ENCODE assay signal across 8 cellular contexts in the genomic region with DNA sequence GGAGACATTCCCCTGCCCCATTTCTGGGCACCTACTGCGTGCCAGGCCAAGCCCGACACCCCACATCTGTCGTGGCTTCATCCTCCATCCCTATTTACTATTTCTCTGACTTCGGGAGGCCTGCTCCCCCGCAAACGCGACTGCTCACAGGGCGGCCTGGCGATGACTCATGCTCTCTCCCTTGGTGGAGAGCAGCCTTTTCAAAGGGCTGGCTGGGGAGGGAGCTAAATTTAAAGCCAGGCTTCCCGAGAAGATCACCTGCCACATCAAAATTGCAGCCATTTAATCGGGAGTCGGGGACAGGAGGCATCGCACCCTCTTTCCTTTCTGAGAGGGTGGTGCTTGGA. TPM values are rescaled to one million over a fixed set of nuclear protein-coding genes. Genes with fewer than 3 reads are reported as not detected.
A peak's percentile ranks its signal among the peaks of the same experiment; 100 is the strongest.
DNase-seq lines count a peak whose midpoint lies in the region; ATAC-seq, FAIRE-seq and TF ChIP-seq lines count a peak whose summit lies in the region.

No MANE protein-coding gene starts in this region.

- H3K9me3 Mint-ChIP-seq in activated naive CD4-positive, alpha-beta T cell treated with anti-CD3 and anti-CD28 coated beads, Interleukin-2, amount 10 ng/mL, durations not matched to agents 7 days and 5 days = no peaks in the 10 kb centered on the region

- TF ChIP-seq CTCF in AG10803 (conservative IDR thresholded peaks at IDR 0.05; ENCODE audit: low read length) (no peak), WERI-Rb-1 (IDR thresholded peaks at IDR 0.05; ENCODE audit: low read depth, low read length) (no peak), HepG2 (CRISPR knock-in tag; IDR thresholded peaks at IDR 0.05) (no peak)

- H2AFZ ChIP-seq in HepG2 (ENCODE audit: low read length) = no peak overlapping the region

- CTCF ChIA-PET in activated naive CD4-positive, alpha-beta T cell treated with anti-CD3 and anti-CD28 coated beads, Interleukin-2, amount 10 ng/mL, durations not matched to agents 7 days and 5 days (lab: Charles Lee) = no interaction called here
- CTCF ChIA-PET in HepG2 (lab: Yijun Ruan, JAX; ENCODE audit: low intra/inter-chr PET ratio, low total read pairs) = no interaction called here

- no peaks in the 10 kb centered on the region for H4K20me1 ChIP-seq in HepG2 (ENCODE audit: insufficient read depth, low read length)

- BruUV-seq in HepG2 (replicated peaks; lab: Mats Ljungman, UMichigan) = no TSS peak

- TF ChIP-seq RAD21 in HepG2 (CRISPR knock-in tag; IDR thresholded peaks at IDR 0.05) = no peak

- no peaks in the 10 kb centered on the region for H3K36me3 Mint-ChIP-seq in activated naive CD4-positive, alpha-beta T cell treated with anti-CD3 and anti-CD28 coated beads, Interleukin-2, amount 10 ng/mL, durations not matched to agents 7 days and 5 days

- no peak overlapping the region for H3K9ac ChIP-seq in HepG2 (ENCODE audit: insufficient read depth, low read depth, low read length)

- no peaks in the 10 kb centered on the region for H3K4me1 ChIP-seq in HepG2 (ENCODE audit: insufficient read depth, low read length)

- H3K27ac ChIP-seq in WERI-Rb-1 (no peak overlapping the region), HepG2 (ENCODE audit: extremely low read length, insufficient read depth, low read length) (no peak overlapping the region)

- H3K9me3 ChIP-seq in WERI-Rb-1 (ENCODE audit: severe bottlenecking) = no peaks in the 10 kb centered on the region
- H3K9me3 ChIP-seq in HepG2 (ENCODE audit: low read length) = no peaks in the 10 kb centered on the region

- POLR2A ChIA-PET in HepG2 (lab: Yijun Ruan, JAX) = no interaction called here

- peaks cover 24% of the 10 kb centered on the region for H3K27me3 Mint-ChIP-seq in activated naive CD4-positive, alpha-beta T cell treated with anti-CD3 and anti-CD28 coated beads, Interleukin-2, amount 10 ng/mL, durations not matched to agents 7 days and 5 days

- H3K27me3 ChIP-seq in WERI-Rb-1 (ENCODE audit: insufficient read depth, low read depth, severe bottlenecking) (no peaks in the 10 kb centered on the region), HepG2 (ENCODE audit: control insufficient read depth in 1 of 2, insufficient read depth in 2 of 2, low read length in 2 of 2) (peaks cover 3 to 35% of the 10 kb centered on the region in 2 experiments; a peak in 4 of 5 replicates)

- WGBS in HepG2 (ENCODE audit: low lambda C conversion rate) = 10% methylated on average over 8 of the region's 13 CpGs

- no peak for TF ChIP-seq POLR2A in HepG2 (IDR thresholded peaks at IDR 0.05; ENCODE audit: insufficient read depth in 1 of 2, low read depth in 2 of 2, low read length in 2 of 2)

- H3K4me3 ChIP-seq in AG10803 (ENCODE audit: low read length) (no peak overlapping the region), WERI-Rb-1 (ENCODE audit: low read depth, low read length) (no peak overlapping the region), HepG2 (replicated peaks in 1 of 3; ENCODE audit: insufficient read depth in 1 of 3, low read depth in 2 of 3, low read length in 3 of 3) (no peak overlapping the region)

- H3K79me2 ChIP-seq in HepG2 (ENCODE audit: insufficient read depth, low read length) = no peaks in the 10 kb centered on the region

- FAIRE-seq in HepG2 (lab: Jason Lieb, UNC) = no peak

- H3K36me3 ChIP-seq in WERI-Rb-1 = no peaks in the 10 kb centered on the region
- H3K36me3 ChIP-seq in HepG2 (replicated peaks in 1 of 2; ENCODE audit: control insufficient read depth in 1 of 2, insufficient read depth in 2 of 2, low read length in 2 of 2) = no peaks in the 10 kb centered on the region

- intact Hi-C loops in HepG2 (cut with micrococcal nuclease; ENCODE audit: unreplicated experiment) = no loop called here

- DNase-seq in AG10803 (ENCODE audit: low read depth) (peak; percentile 60), HPDE6-E6E7 (ENCODE audit: extremely low spot score) (peak; percentile 34), WERI-Rb-1 (peak; percentile 35), inferior parietal cortex (ENCODE audit: extremely low spot score) (peak; percentile 50), HepG2 (ENCODE audit: low spot score) (no peak)
- DNase-seq in activated naive CD4-positive, alpha-beta T cell treated with anti-CD3 and anti-CD28 coated beads, Interleukin-2, amount 10 ng/mL, durations not matched to agents 7 days and 5 days = no peak
- no peak for DNase-seq in central memory CD4-positive, alpha-beta T cell

- no peak overlapping the region for H3K4me2 ChIP-seq in HepG2 (ENCODE audit: low read depth, low read length)

- no peak overlapping the region for H3K27ac Mint-ChIP-seq in activated naive CD4-positive, alpha-beta T cell treated with anti-CD3 and anti-CD28 coated beads, Interleukin-2, amount 10 ng/mL, durations not matched to agents 7 days and 5 days

- no peak for TF ChIP-seq EP300 in HepG2 (IDR thresholded peaks at IDR 0.05; ENCODE audit: low read depth in 2 of 2, low read length in 2 of 2)
- no peak for TF ChIP-seq EP300 in HepG2 (CRISPR knock-in tag; IDR thresholded peaks at IDR 0.05; ENCODE audit: borderline replicate concordance)

- in situ Hi-C loops in HepG2 (cut with HindIII; ENCODE audit: extremely low pct_ligation_motif_present, low pct_unique_long_range_greater_than_20kb) = no loop called here

- H3K4me1 Mint-ChIP-seq in activated naive CD4-positive, alpha-beta T cell treated with anti-CD3 and anti-CD28 coated beads, Interleukin-2, amount 10 ng/mL, durations not matched to agents 7 days and 5 days = no peaks in the 10 kb centered on the region

- ATAC-seq in HG03457 (IDR thresholded peaks at IDR 0.05; ENCODE audit: unreplicated experiment) (no peak), HepG2 (no peak)

- H3K4me3 Mint-ChIP-seq in activated naive CD4-positive, alpha-beta T cell treated with anti-CD3 and anti-CD28 coated beads, Interleukin-2, amount 10 ng/mL, durations not matched to agents 7 days and 5 days = no peak overlapping the region

TF ChIP-seq in HepG2, 621 proteins besides CTCF, POLR2A, EP300 and RAD21 (continues in another document):
- TF ChIP-seq EEA1 (CRISPR knock-in tag; IDR thresholded peaks at IDR 0.05; ENCODE audit: borderline replicate concordance) (no peak), HOXA3 (CRISPR knock-in tag; IDR thresholded peaks at IDR 0.05) (no peak), MTF2 (CRISPR knock-in tag; IDR thresholded peaks at IDR 0.05; ENCODE audit: borderline replicate concordance) (no peak), JUND (CRISPR knock-in tag; IDR thresholded peaks at IDR 0.05) (no peak), KAT7 (CRISPR knock-in tag; IDR thresholded peaks at IDR 0.05; ENCODE audit: borderline replicate concordance) (no peak), ZNF569 (CRISPR knock-in tag; IDR thresholded peaks at IDR 0.05; ENCODE audit: borderline replicate concordance) (no peak), HNRNPH1 (optimal IDR thresholded peaks at IDR 0.05; ENCODE audit: low read depth, low read length) (no peak)
- TF ChIP-seq, protein P1, sequence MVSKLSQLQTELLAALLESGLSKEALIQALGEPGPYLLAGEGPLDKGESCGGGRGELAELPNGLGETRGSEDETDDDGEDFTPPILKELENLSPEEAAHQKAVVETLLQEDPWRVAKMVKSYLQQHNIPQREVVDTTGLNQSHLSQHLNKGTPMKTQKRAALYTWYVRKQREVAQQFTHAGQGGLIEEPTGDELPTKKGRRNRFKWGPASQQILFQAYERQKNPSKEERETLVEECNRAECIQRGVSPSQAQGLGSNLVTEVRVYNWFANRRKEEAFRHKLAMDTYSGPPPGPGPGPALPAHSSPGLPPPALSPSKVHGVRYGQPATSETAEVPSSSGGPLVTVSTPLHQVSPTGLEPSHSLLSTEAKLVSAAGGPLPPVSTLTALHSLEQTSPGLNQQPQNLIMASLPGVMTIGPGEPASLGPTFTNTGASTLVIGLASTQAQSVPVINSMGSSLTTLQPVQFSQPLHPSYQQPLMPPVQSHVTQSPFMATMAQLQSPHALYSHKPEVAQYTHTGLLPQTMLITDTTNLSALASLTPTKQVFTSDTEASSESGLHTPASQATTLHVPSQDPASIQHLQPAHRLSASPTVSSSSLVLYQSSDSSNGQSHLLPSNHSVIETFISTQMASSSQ (IDR thresholded peaks at IDR 0.05; ENCODE audit: low read depth) = no peak
- TF ChIP-seq, protein P1 (CRISPR knock-in tag; IDR thresholded peaks at IDR 0.05; ENCODE audit: borderline replicate concordance) = no peak

RNA-seq across cellular contexts. Expression of a gene that starts 24.9 kb away (rescaled TPM):
- not detected in 2 replicates for total RNA-seq in HepG2 (2016; rRNA removed; fragmentation: Illumina TruSeq; extraction: Trizol)
- not detected in 2 replicates for total RNA-seq in HepG2 (2016; cell fraction: cytosol; rRNA removed; fragmentation: Illumina TruSeq; extraction: Trizol; ENCODE audit: low read depth)
- not detected in 2 replicates for total RNA-seq in HepG2 (2016; cell fraction: insoluble cytoplasmic fraction; rRNA removed; fragmentation: Illumina TruSeq; extraction: Trizol)
- total RNA-seq in HepG2 (2016; cell fraction: membrane; rRNA removed; fragmentation: Illumina TruSeq; extraction: Trizol) = not detected in 2 replicates
- not detected in 2 replicates for total RNA-seq in HepG2 (2016; cell fraction: nucleus; rRNA removed; fragmentation: Illumina TruSeq; extraction: Trizol)
- polyA plus RNA-seq in HepG2 (2011; rRNA removed) = not detected in 2 replicates
- polyA plus RNA-seq in HepG2 (2011; cell fraction: cytosol; rRNA removed) = not detected in 2 replicates
- not detected in 2 replicates for polyA plus RNA-seq in HepG2 (2011; cell fraction: nucleus; rRNA removed)
- not detected in 2 replicates for polyA plus RNA-seq in HepG2 (2012)
- polyA plus RNA-seq in HepG2 (2016; cell fraction: cytosol; fragmentation: Illumina TruSeq; extraction: Trizol; ENCODE audit: low read depth) = not detected in 2 replicates
- not detected in 2 replicates for polyA plus RNA-seq in HepG2 (2016; cell fraction: insoluble cytoplasmic fraction; fragmentation: Illumina TruSeq; extraction: Trizol; ENCODE audit: low read depth)
- polyA plus RNA-seq in HepG2 (2016; cell fraction: membrane; fragmentation: Illumina TruSeq; extraction: Trizol; ENCODE audit: low read depth) = not detected in 2 replicates
- polyA plus RNA-seq in HepG2 (2016; cell fraction: nucleus; fragmentation: Illumina TruSeq; extraction: Trizol; ENCODE audit: insufficient read depth, low read depth) = not detected in 2 replicates
- polyA minus RNA-seq in HepG2 (2011; rRNA and poly(A)+ RNA removed; ENCODE audit: low replicate concordance) = 0.04 and 16.2 TPM in 2 replicates
- polyA minus RNA-seq in HepG2 (2011; cell fraction: cytosol; rRNA and poly(A)+ RNA removed) = 0.09 TPM in 1 of 2 replicates, not detected in the other
- not detected in 2 replicates for polyA minus RNA-seq in HepG2 (2011; cell fraction: nucleus; rRNA and poly(A)+ RNA removed)

Comparison
In these comparisons a context has a peak if more than half of its experiments do, and no peak if none do; other contexts are left out.
1. DNase-seq: peak in AG10803 (single experiment), HPDE6-E6E7 (single experiment), WERI-Rb-1 (single experiment) and inferior parietal cortex (single experiment); none in activated naive CD4-positive, alpha-beta T cell treated with anti-CD3 and anti-CD28 coated beads, Interleukin-2, amount 10 ng/mL, durations not matched to agents 7 days and 5 days (single experiment), central memory CD4-positive, alpha-beta T cell (single experiment) and HepG2 (single experiment).